1 cellular context compared by ENCODE assay signal in the genomic region with DNA sequence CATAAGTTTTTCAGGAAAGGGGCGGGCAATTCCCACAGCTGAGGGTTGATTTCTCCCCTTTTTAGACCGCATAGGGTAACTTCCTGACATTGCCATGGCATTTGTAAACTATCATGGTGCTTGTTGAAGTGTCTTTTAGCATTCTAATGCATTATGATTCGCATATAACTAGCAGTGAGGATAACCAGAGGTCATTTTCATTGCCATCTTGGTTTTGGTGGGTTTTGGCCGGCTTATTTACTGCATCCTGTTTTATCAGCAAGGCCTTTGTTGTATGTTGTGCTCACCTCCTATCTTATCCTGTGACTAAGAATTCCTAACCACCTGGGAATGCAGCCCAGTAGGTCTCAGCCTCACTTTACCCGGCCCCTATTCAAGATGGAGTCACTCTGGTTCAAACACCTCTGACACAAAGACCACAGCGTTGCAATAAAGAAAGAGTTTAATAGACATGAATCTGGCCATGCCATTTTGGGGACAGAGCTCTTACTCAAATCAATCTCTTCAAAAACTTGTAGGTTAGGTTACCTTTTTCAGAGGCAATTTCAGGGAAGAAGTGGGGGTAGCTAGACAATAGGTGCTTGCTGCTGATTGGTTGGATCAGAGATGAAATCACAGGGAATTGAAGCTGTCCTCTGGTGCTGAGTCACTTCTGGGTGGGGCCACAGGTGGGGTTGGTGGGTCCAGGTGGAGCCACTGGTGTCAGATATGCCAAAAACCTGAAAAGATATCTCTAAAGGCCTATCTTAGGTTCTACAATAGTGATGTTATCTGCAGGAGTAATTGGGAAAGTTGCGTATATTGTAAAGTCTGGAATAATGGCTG.
TF ChIP-seq lines count a peak whose summit lies in the region.

No MANE protein-coding gene starts in this region.

TF ChIP-seq in SK-N-SH, 30 proteins besides CTCF, POLR2A, EP300 and RAD21 (continued from another document):
- TF ChIP-seq PBX3 (IDR thresholded peaks at IDR 0.05) (no peak), MXI1 (IDR thresholded peaks at IDR 0.05; ENCODE audit: low read depth, low read length) (no peak)
TF ChIP-seq in SK-N-SH: peak in this region for 0.
